Comparison of ENCODE assay signal across 8 cellular contexts in genomic region chr11:65817815-65818680, GRCh38. TPM values are rescaled to one million over a fixed set of nuclear protein-coding genes. Genes with fewer than 3 reads are reported as not detected.
A peak's percentile ranks its signal among the peaks of the same experiment; 100 is the strongest.
DNase-seq lines count a peak whose midpoint lies in the region; ATAC-seq and TF ChIP-seq lines count a peak whose summit lies in the region.

No MANE protein-coding gene starts in this region.

- TF ChIP-seq POLR2A in heart left ventricle (IDR thresholded peaks at IDR 0.05): no peak

- peak overlapping the region; percentile 95 for H3K27ac Mint-ChIP-seq in type B pancreatic cell

- H3K9me3 Mint-ChIP-seq in type B pancreatic cell: no peaks in the 10 kb centered on the region

- H3K4me1 ChIP-seq in adipocyte (ENCODE audit: control insufficient read depth, insufficient read depth, low read length) (peaks cover 24% of the 10 kb centered on the region), heart left ventricle (peaks cover 0 to 25% (median 5%) of the 10 kb centered on the region in 12 donors)

- peaks cover 25% of the 10 kb centered on the region for H3K4me1 Mint-ChIP-seq in type B pancreatic cell (ENCODE audit: unreplicated experiment)

- WGBS in heart left ventricle, 4 donors: 6 to 11% (median 9%) methylated on average over 40 to 74 of the region's 74 CpGs

- no peaks in the 10 kb centered on the region for H3K36me3 ChIP-seq in GM06990 (ENCODE audit: control insufficient read depth, insufficient read depth, low read length)
- no peaks in the 10 kb centered on the region for H3K36me3 ChIP-seq in adipocyte (ENCODE audit: control insufficient read depth, insufficient read depth, low read length, severe bottlenecking)
- H3K36me3 ChIP-seq in heart left ventricle: no peaks in the 10 kb centered on the region

- H3K9ac ChIP-seq in adipocyte (ENCODE audit: low read length): peak overlapping the region; percentile 87

- no peaks in the 10 kb centered on the region for H3K9me3 ChIP-seq in adipocyte (ENCODE audit: control insufficient read depth, low read length)
- H3K9me3 ChIP-seq in heart left ventricle: no peaks in the 10 kb centered on the region

- peak overlapping the region; percentile 85 for H3K4me3 Mint-ChIP-seq in type B pancreatic cell

- peak overlapping the region; percentile 65 for H3K4me3 ChIP-seq in GM06990 (replicated peaks; ENCODE audit: low read depth, low read length)
- H3K4me3 ChIP-seq in adipocyte (ENCODE audit: low read length): peak overlapping the region; percentile 87
- H3K4me3 ChIP-seq in heart left ventricle: peak overlapping the region; percentile 31 to 83 (median 67)

- H3K27me3 Mint-ChIP-seq in type B pancreatic cell: no peaks in the 10 kb centered on the region

- DNase-seq in GM06990 (ENCODE audit: extremely low read depth, insufficient read length) (peak; percentile 83), NCI-H1105 treated with DMSO at 0.1 percent for 48 hours (lab: John Stamatoyannopoulos, UW) (peak; percentile 75), SW 1271 (lab: John Stamatoyannopoulos, UW) (peak; percentile 45 to 81), adipocyte (ENCODE audit: low read depth) (peak; percentile 98), heart left ventricle (peak; percentile 92 to 97 (median 94)), posterior cingulate gyrus (peak; percentile 84 to 99 (median 95)), type B pancreatic cell (ENCODE audit: extremely low spot score, unreplicated experiment) (peak; percentile 98)

- TF ChIP-seq CTCF in GM06990 (IDR thresholded peaks at IDR 0.05; ENCODE audit: insufficient read depth, low read length, poor library complexity, severe bottlenecking): peak; percentile 96
- peak in 11 of 12 donors; percentile 98 to 100 (median 100) for TF ChIP-seq CTCF in heart left ventricle (IDR thresholded peaks at IDR 0.05)
- TF ChIP-seq CTCF in type B pancreatic cell (conservative IDR thresholded peaks at IDR 0.05): peak; percentile 100

- ATAC-seq in HG02588 (IDR thresholded peaks at IDR 0.05; ENCODE audit: unreplicated experiment) (peak; percentile 73), heart left ventricle (peak; percentile 62 to 98 (median 96))

- H3K27me3 ChIP-seq in GM06990 (replicated peaks; ENCODE audit: control insufficient read depth, insufficient read depth, low read length) (no peaks in the 10 kb centered on the region), adipocyte (replicated peaks; ENCODE audit: control insufficient read depth, insufficient read depth, low read length) (no peaks in the 10 kb centered on the region), heart left ventricle (no peaks in the 10 kb centered on the region)

- no peaks in the 10 kb centered on the region for H3K36me3 Mint-ChIP-seq in type B pancreatic cell

- intact Hi-C loops in heart left ventricle (cut with DNase I) (loop anchor here in 9 of 10 donors (1.0 to 10.0 kb wide), 16 partner anchors 36 to 276 kb away; partner anchors contain the start of genes AP5B1 (in 7 of the 9), KAT5 (in 5 of the 9) and SIPA1 (in 1 of the 9)), posterior cingulate gyrus (cut with DNase I) (loop anchor here (1.0 to 2.0 kb wide), 3 partner anchors 37 to 192 kb away; partner anchors contain the start of gene AP5B1)

- H3K27ac ChIP-seq in heart left ventricle: peak overlapping the region in 11 of 12 donors; percentile 33 to 86 (median 62)

RNA-seq across cellular contexts. Expression of gene SNX32, which starts 15.7 kb away (rescaled TPM):
- total RNA-seq in heart left ventricle (under 1 TPM in 4 of 9 donors, not detected in 5; 0.13 to 0.52 (median 0.37) TPM), type B pancreatic cell (ENCODE audit: low replicate concordance) (0.76 and 4.2 TPM in 2 replicates)
- under 1 TPM; 0.11 to 0.54 TPM for polyA plus RNA-seq in heart left ventricle

RNA-seq across cellular contexts. Expression of gene OVOL1, which starts 31.2 kb away (rescaled TPM):
- total RNA-seq in heart left ventricle: not detected
- polyA plus RNA-seq in heart left ventricle: not detected
- total RNA-seq in type B pancreatic cell (ENCODE audit: low replicate concordance): 7.7 and 39.8 TPM in 2 replicates

RNA-seq across cellular contexts. Expression of gene AP5B1, which starts 37.3 kb away (rescaled TPM):
- total RNA-seq in heart left ventricle (10 to 100 TPM in 2 of 9 donors, 1 to 10 TPM in 7; 5.4 to 17.7 (median 8.7) TPM), type B pancreatic cell (ENCODE audit: low replicate concordance) (16.6 and 38.9 TPM in 2 replicates)
- polyA plus RNA-seq in heart left ventricle: 1 to 10 TPM; 4.4 to 9.5 TPM

RNA-seq across cellular contexts. Expression of gene CFL1, which starts 39.9 kb away (rescaled TPM):
- total RNA-seq in heart left ventricle (100 to 1,000 TPM; 289 to 839 (median 424) TPM), type B pancreatic cell (ENCODE audit: low replicate concordance) (947 and 981 TPM in 2 replicates)
- polyA plus RNA-seq in heart left ventricle: 100 to 1,000 TPM; 289 to 973 TPM

RNA-seq across cellular contexts. Expression of gene MUS81, which starts 42.2 kb away (rescaled TPM):
- 10 to 100 TPM; 24.6 to 39.6 (median 35.5) TPM for total RNA-seq in heart left ventricle
- polyA plus RNA-seq in heart left ventricle: 10 to 100 TPM; 53.0 to 56.1 TPM
- total RNA-seq in type B pancreatic cell (ENCODE audit: low replicate concordance): 67.9 and 72.4 TPM in 2 replicates

Comparison
In these comparisons a context has a peak if more than half of its experiments do, and no peak if none do; other contexts are left out.
1. Peak in every context shown above with its lines: DNase-seq, ATAC-seq, H3K4me3 ChIP-seq and H3K27ac ChIP-seq.